ENCODE assay signal across 1 cellular context in genomic region chr21:14482165-14482564, GRCh38.
TF ChIP-seq lines count a peak whose summit lies in the region.

No MANE protein-coding gene starts in this region.

TF ChIP-seq in GM23338, 12 proteins besides CTCF, POLR2A, EP300 and RAD21 (continued from another document):
- TF ChIP-seq REST (IDR thresholded peaks at IDR 0.05; ENCODE audit: unreplicated experiment), result no peak
- TF ChIP-seq ETS1 (IDR thresholded peaks at IDR 0.05), result no peak
- TF ChIP-seq JUNB (IDR thresholded peaks at IDR 0.05; ENCODE audit: unreplicated experiment), result no peak
- TF ChIP-seq ZNF331 (CRISPR knock-in tag; IDR thresholded peaks at IDR 0.05; ENCODE audit: low read depth), result no peak
- no peak for TF ChIP-seq CREB1 (CRISPR knock-in tag; IDR thresholded peaks at IDR 0.05; ENCODE audit: low read depth)
- no peak for TF ChIP-seq ZNF114 (CRISPR knock-in tag; IDR thresholded peaks at IDR 0.05)
- no peak for TF ChIP-seq POLR2AphosphoS5 (IDR thresholded peaks at IDR 0.05; ENCODE audit: low read depth)
- TF ChIP-seq EZH2 (IDR thresholded peaks at IDR 0.05; ENCODE audit: low read depth, unreplicated experiment), result no peak
- no peak for TF ChIP-seq NANOG (IDR thresholded peaks at IDR 0.05; ENCODE audit: borderline replicate concordance)
- no peak for TF ChIP-seq STAT1 (IDR thresholded peaks at IDR 0.05; ENCODE audit: unreplicated experiment)
